In the genomic region with DNA sequence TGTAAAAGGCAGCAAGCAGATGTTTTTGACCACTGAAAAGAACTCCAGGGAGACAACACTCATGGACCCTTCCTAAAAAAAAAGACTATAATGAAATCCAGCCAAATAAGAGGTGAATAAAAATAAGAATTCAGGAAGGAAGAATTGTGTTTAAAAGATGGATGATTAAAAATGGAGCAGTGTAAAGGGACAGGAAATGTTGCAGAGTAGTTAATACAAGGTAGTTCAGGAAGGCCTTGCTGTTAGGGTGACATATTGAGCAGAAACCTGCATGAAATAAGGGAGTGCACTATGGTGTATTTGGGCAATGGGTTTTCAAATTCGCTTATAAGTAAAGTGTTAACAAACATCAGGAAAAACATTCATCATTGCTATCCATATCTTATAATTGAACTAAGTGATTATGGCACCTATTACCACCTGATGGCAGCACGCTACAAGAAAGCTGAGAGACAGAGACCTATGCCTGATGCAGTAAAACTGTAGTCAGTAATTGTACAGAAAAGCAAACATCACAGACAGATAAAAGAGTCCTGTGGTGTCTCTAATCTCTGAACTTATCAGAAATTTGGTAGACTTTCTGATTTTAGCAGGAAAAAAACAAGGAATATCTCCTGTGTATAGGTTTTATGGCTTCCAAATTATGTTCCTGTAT, we compare ENCODE assay signal across 8 cellular contexts. TPM values are rescaled to one million over a fixed set of nuclear protein-coding genes. Genes with fewer than 3 reads are reported as not detected.
DNase-seq lines count a peak whose midpoint lies in the region; ATAC-seq, FAIRE-seq and TF ChIP-seq lines count a peak whose summit lies in the region.

No MANE protein-coding gene starts in this region.

- intact Hi-C loops in head of caudate nucleus (cut with DNase I), result loop anchor here (10.0 kb wide), 1 partner anchor 144 kb away; a partner anchor contains a TSS

- H3K4me3 Mint-ChIP-seq in stimulated activated memory B cell treated with anti-CD40 and anti-IgM and Interleukin-4, amounts not matched to agents 10 μg/mL and 1 μg/mL and 100 μg/mL, for 72 hours, result no peak overlapping the region

- no peaks in the 10 kb centered on the region for H3K36me3 Mint-ChIP-seq in stimulated activated memory B cell treated with anti-CD40 and anti-IgM and Interleukin-4, amounts not matched to agents 10 μg/mL and 1 μg/mL and 100 μg/mL, for 72 hours

- ATAC-seq in HG03175 (IDR thresholded peaks at IDR 0.05; ENCODE audit: unreplicated experiment), result peak; percentile 82
- peak; percentile 56 for ATAC-seq in stimulated activated memory B cell treated with anti-CD40 and anti-IgM and Interleukin-4, amounts not matched to agents 10 μg/mL and 1 μg/mL and 100 μg/mL, for 72 hours
- no peak for ATAC-seq in HG03039 (IDR thresholded peaks at IDR 0.05; ENCODE audit: unreplicated experiment)

- H3K9me3 Mint-ChIP-seq in stimulated activated memory B cell treated with anti-CD40 and anti-IgM and Interleukin-4, amounts not matched to agents 10 μg/mL and 1 μg/mL and 100 μg/mL, for 72 hours, result no peaks in the 10 kb centered on the region

- peaks cover under 1% of the 10 kb centered on the region for H3K4me1 Mint-ChIP-seq in stimulated activated memory B cell treated with anti-CD40 and anti-IgM and Interleukin-4, amounts not matched to agents 10 μg/mL and 1 μg/mL and 100 μg/mL, for 72 hours

- peaks cover 23% of the 10 kb centered on the region for H3K27me3 Mint-ChIP-seq in stimulated activated memory B cell treated with anti-CD40 and anti-IgM and Interleukin-4, amounts not matched to agents 10 μg/mL and 1 μg/mL and 100 μg/mL, for 72 hours

- TF ChIP-seq POLR2A in GM12892 (IDR thresholded peaks at IDR 0.05; ENCODE audit: low read depth, low read length), result no peak

- DNase-seq in AG20443 (ENCODE audit: low spot score) (peak; percentile 14), GM12892 (ENCODE audit: insufficient read length) (no peak), NCI-H2227 (lab: John Stamatoyannopoulos, UW; ENCODE audit: unreplicated experiment) (peak; percentile 11), head of caudate nucleus (peak in 26 of 42 donors; percentile 19 to 77 (median 46))
- DNase-seq in activated CD4-positive, alpha-beta T cell treated with anti-CD3 and anti-CD28 coated beads for 48 hours, result peak; percentile 31

- peak; percentile 95 for FAIRE-seq in GM12892 (lab: Jason Lieb, UNC)

- no peak overlapping the region for H3K27ac Mint-ChIP-seq in stimulated activated memory B cell treated with anti-CD40 and anti-IgM and Interleukin-4, amounts not matched to agents 10 μg/mL and 1 μg/mL and 100 μg/mL, for 72 hours

RNA-seq across cellular contexts. Expression of a gene that starts 5.8 kb away (rescaled TPM):
- 11.3 TPM for polyA plus RNA-seq in GM12892 (2012; ENCODE audit: missing spikeins)

RNA-seq across cellular contexts. Expression of a gene that starts 6.6 kb away (rescaled TPM):
- 24.3 TPM for polyA plus RNA-seq in GM12892 (2012; ENCODE audit: missing spikeins)

RNA-seq across cellular contexts. Expression of a gene that starts 48.3 kb away (rescaled TPM):
- polyA plus RNA-seq in GM12892 (2012; ENCODE audit: missing spikeins), result not detected
